ENCODE assay signal across 1 cellular context in genomic region chr17:41919165-41919817, GRCh38.
TF ChIP-seq lines count a peak whose summit lies in the region.

No MANE protein-coding gene starts in this region.

TF ChIP-seq in HepG2, 621 proteins besides CTCF, POLR2A, EP300 and RAD21 (continued from another document and continues in another):
- TF ChIP-seq STAT6 (CRISPR knock-in tag; IDR thresholded peaks at IDR 0.05; ENCODE audit: borderline replicate concordance) (no peak), ZBTB37 (CRISPR knock-in tag; IDR thresholded peaks at IDR 0.05) (0 out of 2 replicates have a peak, but pooled peaks have one; percentile 6), ZNF318 (CRISPR knock-in tag; IDR thresholded peaks at IDR 0.05) (0 out of 2 replicates have a peak, but pooled peaks have one; percentile 41), ZBTB42 (CRISPR knock-in tag; IDR thresholded peaks at IDR 0.05) (peak; percentile 32; the same call in 1 of the 2 replicates), ZNF329 (CRISPR knock-in tag; IDR thresholded peaks at IDR 0.05; ENCODE audit: low read depth) (0 out of 2 replicates have a peak, but pooled peaks have one; percentile 39), ZNF552 (CRISPR knock-in tag; IDR thresholded peaks at IDR 0.05; ENCODE audit: borderline replicate concordance) (peak; percentile 81; the same call in 1 of the 2 replicates), ZNF891 (CRISPR knock-in tag; IDR thresholded peaks at IDR 0.05) (peak; percentile 86; the same call in 1 of the 2 replicates), GABPB1 (CRISPR knock-in tag; IDR thresholded peaks at IDR 0.05) (no peak), ZNF547 (CRISPR knock-in tag; IDR thresholded peaks at IDR 0.05) (peak; percentile 29; the same call in 1 of the 2 replicates), CBX1 (IDR thresholded peaks at IDR 0.05; ENCODE audit: low read depth) (no peak), MTA1 (CRISPR knock-in tag; IDR thresholded peaks at IDR 0.05; ENCODE audit: borderline replicate concordance) (peak; percentile 83), SUZ12 (IDR thresholded peaks at IDR 0.05; ENCODE audit: low read depth, low read length) (no peak), ARHGAP35 (CRISPR knock-in tag; IDR thresholded peaks at IDR 0.05; ENCODE audit: borderline replicate concordance) (peak; percentile 90; the same call in 1 of the 2 replicates), IKZF5 (CRISPR knock-in tag; IDR thresholded peaks at IDR 0.05) (0 out of 2 replicates have a peak, but pooled peaks have one; percentile 1), ZBTB14 (CRISPR knock-in tag; IDR thresholded peaks at IDR 0.05) (no peak), ZNF784 (CRISPR knock-in tag; IDR thresholded peaks at IDR 0.05; ENCODE audit: borderline replicate concordance) (peak; percentile 7; the same call in 1 of the 2 replicates), REPIN1 (CRISPR knock-in tag; IDR thresholded peaks at IDR 0.05; ENCODE audit: borderline replicate concordance, low read depth) (peak; percentile 79; the same call in 1 of the 2 replicates), MED13 (CRISPR knock-in tag; IDR thresholded peaks at IDR 0.05) (0 out of 2 replicates have a peak, but pooled peaks have one; percentile 78), ZNF235 (CRISPR knock-in tag; IDR thresholded peaks at IDR 0.05; ENCODE audit: borderline replicate concordance) (no peak), ZNF678 (CRISPR knock-in tag; IDR thresholded peaks at IDR 0.05) (0 out of 2 replicates have a peak, but pooled peaks have one; percentile 66), ZNF292 (CRISPR knock-in tag; IDR thresholded peaks at IDR 0.05; ENCODE audit: borderline replicate concordance, low read depth) (peak; percentile 88), MIER2 (CRISPR knock-in tag; IDR thresholded peaks at IDR 0.05) (peak; percentile 52; the same call in 1 of the 2 replicates), CSRNP1 (CRISPR knock-in tag; IDR thresholded peaks at IDR 0.05) (0 out of 2 replicates have a peak, but pooled peaks have one; percentile 14), SMAD1 (CRISPR knock-in tag; IDR thresholded peaks at IDR 0.05; ENCODE audit: borderline replicate concordance, low read depth) (0 out of 2 replicates have a peak, but pooled peaks have one; percentile 67), THAP9 (CRISPR knock-in tag; IDR thresholded peaks at IDR 0.05; ENCODE audit: borderline replicate concordance) (peak; percentile 55), BRF2 (CRISPR knock-in tag; IDR thresholded peaks at IDR 0.05) (no peak), SP140L (CRISPR knock-in tag; IDR thresholded peaks at IDR 0.05; ENCODE audit: borderline replicate concordance) (no peak; the same call in 1 of the 2 replicates), ZNF232 (CRISPR knock-in tag; IDR thresholded peaks at IDR 0.05; ENCODE audit: borderline replicate concordance) (peak; percentile 58; the same call in 1 of the 2 replicates), ZNF616 (CRISPR knock-in tag; IDR thresholded peaks at IDR 0.05; ENCODE audit: low read depth) (peak; percentile 79; the same call in 1 of the 2 replicates), WIZ (CRISPR knock-in tag; IDR thresholded peaks at IDR 0.05) (peak; percentile 31; the same call in 1 of the 2 replicates)
